In the genomic region with DNA sequence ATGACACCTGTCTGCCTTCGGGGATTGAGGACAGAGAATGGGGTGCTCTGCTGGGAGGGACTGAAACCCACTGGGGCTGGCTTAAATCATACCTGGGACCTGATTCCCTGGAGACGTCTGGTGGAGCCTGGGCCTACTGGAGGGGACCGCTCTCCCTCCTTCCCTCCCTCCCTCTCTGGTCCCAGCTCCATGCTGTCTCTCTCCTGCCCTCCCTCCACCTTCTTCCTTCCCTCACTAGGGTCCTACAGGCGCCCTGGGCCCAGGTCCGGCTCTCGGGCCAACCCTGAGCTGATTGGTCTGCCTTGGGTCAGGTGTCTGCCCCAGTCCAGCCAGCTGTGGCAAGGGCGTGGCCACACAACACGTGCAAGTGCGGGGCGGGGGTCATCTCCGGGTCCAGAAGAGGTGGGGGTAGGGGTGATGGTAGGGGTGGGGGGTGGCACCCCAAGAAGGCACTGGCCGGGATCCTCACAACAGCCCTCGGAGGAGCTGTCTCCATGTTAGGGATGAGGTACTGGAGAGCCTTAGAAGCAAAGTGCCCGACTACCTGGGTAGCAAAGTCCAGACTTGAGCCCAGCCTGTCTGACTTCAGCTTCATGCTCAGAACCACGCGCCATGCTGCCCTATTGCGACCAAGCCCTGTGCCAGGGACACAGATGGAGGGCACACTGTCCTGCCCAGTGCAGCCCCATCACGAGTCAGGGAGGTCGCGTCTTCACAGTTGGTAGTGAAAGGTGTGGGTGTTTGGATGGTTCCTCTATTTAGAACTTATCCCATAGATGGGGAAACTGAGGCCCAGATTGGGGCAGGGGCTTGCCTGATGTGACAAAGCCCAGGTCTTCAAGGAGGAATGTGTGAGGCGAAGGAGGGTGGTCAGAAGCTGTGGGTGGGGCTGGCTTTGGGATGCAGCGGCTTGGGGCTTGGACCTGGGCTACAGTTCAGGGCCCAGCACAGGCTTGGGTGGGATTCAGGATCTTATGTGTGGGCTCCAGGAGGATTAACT, we compare ENCODE assay signal across 14 cellular contexts.
"Had no signal": no experiment of that assay in that cellular context is flagged by ENCODE, and none has a peak within 500 bp of the region (broad histone marks: within the 10 kb centered on the region; RNA-seq: fewer than 3 reads in every experiment).

No MANE protein-coding gene starts in this region.

- H3K27ac ChIP-seq: brain microvascular endothelial cell, dorsolateral prefrontal cortex, foreskin keratinocyte, left lung, tibial artery, WERI-Rb-1 had no signal

- DNase-seq: activated CD4-positive, alpha-beta T cell treated with anti-CD3 and anti-CD28 coated beads, Interleukin-2, amount 10 ng/mL, durations not matched to agents 24 days and 14 days; activated gamma-delta T cell treated with Interleukin-2 at 50 U/mL for 16 hours; activated naive CD8-positive, alpha-beta T cell treated with anti-CD3 and anti-CD28 coated beads for 36 hours; activated T-cell treated with anti-CD3 and anti-CD28 coated beads, Interleukin-2, amount 50 U/mL, for 4 hours; brain microvascular endothelial cell; dorsolateral prefrontal cortex; foreskin keratinocyte; left lung; nephron progenitor cell; stimulated activated CD4-positive, alpha-beta T cell treated with anti-CD3 and anti-CD28 coated beads, Interleukin-4, amount 100 ng/mL, for 4 hours; T-helper 1 cell; WERI-Rb-1 had no signal

- ATAC-seq: activated T-cell treated with anti-CD3 and anti-CD28 coated beads, Interleukin-2, amount 50 U/mL, for 4 hours; foreskin keratinocyte; left lung had no signal

- H3K36me3 ChIP-seq: brain microvascular endothelial cell, left lung, tibial artery, WERI-Rb-1 had no signal

- H3K9me3 ChIP-seq: left lung, tibial artery had no signal

- H3K4me3 ChIP-seq: dorsolateral prefrontal cortex, left lung, tibial artery had no signal

- FAIRE-seq: endothelial cell of umbilical vein had no signal

- H3K4me1 ChIP-seq: foreskin keratinocyte, left lung, tibial artery had no signal

- H3K27me3 ChIP-seq: brain microvascular endothelial cell, dorsolateral prefrontal cortex had no signal
